ENCODE assay signal across 2 cellular contexts in the genomic region with DNA sequence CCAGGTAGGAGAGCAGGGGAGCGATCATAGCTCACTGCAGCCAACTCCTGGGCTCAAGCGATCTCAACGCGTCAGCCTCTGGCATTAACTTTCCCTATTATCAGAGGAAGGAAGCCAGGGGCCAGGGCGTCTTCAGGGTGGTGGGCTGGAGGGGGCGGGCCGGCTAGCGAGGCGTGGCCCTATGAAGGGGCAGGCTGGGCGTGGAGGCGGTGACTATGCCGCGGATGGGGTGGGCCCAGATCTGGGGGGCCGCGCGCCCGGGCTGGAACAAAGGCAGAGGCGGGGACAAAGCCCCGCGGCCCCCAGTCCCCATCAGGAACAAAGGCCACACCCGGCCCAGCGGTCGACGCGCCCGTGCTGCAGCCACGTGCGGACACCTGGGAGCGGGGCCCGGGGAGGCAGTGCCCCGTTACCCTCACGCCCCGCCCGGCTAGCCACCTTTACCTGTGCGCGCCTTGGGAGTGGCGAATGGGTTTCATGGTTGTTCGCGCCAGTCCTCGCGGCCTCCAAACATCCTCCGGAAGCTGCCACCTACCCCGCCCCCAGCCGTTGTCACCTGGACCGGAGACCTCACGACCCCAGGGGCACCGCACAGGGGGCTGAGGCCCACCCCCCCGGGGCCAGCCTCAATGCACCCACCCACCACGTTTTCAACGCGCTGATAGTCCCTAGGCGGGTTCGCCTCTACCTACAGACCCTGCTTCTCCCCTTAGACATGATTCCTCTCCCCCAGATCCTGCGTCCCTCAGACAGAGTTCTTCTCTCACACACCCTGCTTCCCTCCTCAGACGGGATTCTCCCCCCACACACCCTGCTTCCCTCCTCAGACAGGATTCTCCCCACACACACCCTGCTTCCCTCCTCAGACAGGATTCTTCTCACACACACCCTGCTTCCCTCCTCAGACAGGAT.
TF ChIP-seq lines count a peak whose summit lies in the region.

No MANE protein-coding gene starts in this region.

TF ChIP-seq in A549, 52 proteins besides CTCF, POLR2A, EP300 and RAD21:
- TF ChIP-seq ZSCAN20 (CRISPR knock-in tag; IDR thresholded peaks at IDR 0.05) (no peak), POLR2AphosphoS2 (conservative IDR thresholded peaks at IDR 0.05; ENCODE audit: low read length) (no peak), RARB (CRISPR knock-in tag; IDR thresholded peaks at IDR 0.05) (no peak), HOXB5 (CRISPR knock-in tag; IDR thresholded peaks at IDR 0.05) (no peak), CEBPB (IDR thresholded peaks at IDR 0.05) (no peak), ZC3H11A (IDR thresholded peaks at IDR 0.05) (no peak), MAZ (IDR thresholded peaks at IDR 0.05; ENCODE audit: borderline replicate concordance, low read depth, low read length) (no peak), NPAS2 (CRISPR knock-in tag; IDR thresholded peaks at IDR 0.05; ENCODE audit: borderline replicate concordance) (no peak), RNF2 (IDR thresholded peaks at IDR 0.05; ENCODE audit: borderline replicate concordance, low read depth) (no peak), PHF8 (IDR thresholded peaks at IDR 0.05; ENCODE audit: borderline replicate concordance, low read depth) (no peak), ZFP36 (IDR thresholded peaks at IDR 0.05; ENCODE audit: borderline replicate concordance, partially characterized antibody) (no peak), RFX5 (IDR thresholded peaks at IDR 0.05) (no peak), HOXA7 (CRISPR knock-in tag; IDR thresholded peaks at IDR 0.05) (no peak)
- TF ChIP-seq, protein P1, sequence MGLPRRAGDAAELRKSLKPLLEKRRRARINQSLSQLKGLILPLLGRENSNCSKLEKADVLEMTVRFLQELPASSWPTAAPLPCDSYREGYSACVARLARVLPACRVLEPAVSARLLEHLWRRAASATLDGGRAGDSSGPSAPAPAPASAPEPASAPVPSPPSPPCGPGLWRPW (IDR thresholded peaks at IDR 0.05): no peak
- TF ChIP-seq, protein P2, sequence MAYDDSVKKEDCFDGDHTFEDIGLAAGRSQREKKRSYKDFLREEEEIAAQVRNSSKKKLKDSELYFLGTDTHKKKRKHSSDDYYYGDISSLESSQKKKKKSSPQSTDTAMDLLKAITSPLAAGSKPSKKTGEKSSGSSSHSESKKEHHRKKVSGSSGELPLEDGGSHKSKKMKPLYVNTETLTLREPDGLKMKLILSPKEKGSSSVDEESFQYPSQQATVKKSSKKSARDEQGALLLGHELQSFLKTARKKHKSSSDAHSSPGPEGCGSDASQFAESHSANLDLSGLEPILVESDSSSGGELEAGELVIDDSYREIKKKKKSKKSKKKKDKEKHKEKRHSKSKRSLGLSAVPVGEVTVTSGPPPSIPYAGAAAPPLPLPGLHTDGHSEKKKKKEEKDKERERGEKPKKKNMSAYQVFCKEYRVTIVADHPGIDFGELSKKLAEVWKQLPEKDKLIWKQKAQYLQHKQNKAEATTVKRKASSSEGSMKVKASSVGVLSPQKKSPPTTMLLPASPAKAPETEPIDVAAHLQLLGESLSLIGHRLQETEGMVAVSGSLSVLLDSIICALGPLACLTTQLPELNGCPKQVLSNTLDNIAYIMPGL (CRISPR knock-in tag; IDR thresholded peaks at IDR 0.05; ENCODE audit: borderline replicate concordance): no peak
- TF ChIP-seq, protein P3, sequence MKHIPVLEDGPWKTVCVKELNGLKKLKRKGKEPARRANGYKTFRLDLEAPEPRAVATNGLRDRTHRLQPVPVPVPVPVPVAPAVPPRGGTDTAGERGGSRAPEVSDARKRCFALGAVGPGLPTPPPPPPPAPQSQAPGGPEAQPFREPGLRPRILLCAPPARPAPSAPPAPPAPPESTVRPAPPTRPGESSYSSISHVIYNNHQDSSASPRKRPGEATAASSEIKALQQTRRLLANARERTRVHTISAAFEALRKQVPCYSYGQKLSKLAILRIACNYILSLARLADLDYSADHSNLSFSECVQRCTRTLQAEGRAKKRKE (CRISPR knock-in tag; IDR thresholded peaks at IDR 0.05; ENCODE audit: low read depth): no peak
- TF ChIP-seq, protein P4, sequence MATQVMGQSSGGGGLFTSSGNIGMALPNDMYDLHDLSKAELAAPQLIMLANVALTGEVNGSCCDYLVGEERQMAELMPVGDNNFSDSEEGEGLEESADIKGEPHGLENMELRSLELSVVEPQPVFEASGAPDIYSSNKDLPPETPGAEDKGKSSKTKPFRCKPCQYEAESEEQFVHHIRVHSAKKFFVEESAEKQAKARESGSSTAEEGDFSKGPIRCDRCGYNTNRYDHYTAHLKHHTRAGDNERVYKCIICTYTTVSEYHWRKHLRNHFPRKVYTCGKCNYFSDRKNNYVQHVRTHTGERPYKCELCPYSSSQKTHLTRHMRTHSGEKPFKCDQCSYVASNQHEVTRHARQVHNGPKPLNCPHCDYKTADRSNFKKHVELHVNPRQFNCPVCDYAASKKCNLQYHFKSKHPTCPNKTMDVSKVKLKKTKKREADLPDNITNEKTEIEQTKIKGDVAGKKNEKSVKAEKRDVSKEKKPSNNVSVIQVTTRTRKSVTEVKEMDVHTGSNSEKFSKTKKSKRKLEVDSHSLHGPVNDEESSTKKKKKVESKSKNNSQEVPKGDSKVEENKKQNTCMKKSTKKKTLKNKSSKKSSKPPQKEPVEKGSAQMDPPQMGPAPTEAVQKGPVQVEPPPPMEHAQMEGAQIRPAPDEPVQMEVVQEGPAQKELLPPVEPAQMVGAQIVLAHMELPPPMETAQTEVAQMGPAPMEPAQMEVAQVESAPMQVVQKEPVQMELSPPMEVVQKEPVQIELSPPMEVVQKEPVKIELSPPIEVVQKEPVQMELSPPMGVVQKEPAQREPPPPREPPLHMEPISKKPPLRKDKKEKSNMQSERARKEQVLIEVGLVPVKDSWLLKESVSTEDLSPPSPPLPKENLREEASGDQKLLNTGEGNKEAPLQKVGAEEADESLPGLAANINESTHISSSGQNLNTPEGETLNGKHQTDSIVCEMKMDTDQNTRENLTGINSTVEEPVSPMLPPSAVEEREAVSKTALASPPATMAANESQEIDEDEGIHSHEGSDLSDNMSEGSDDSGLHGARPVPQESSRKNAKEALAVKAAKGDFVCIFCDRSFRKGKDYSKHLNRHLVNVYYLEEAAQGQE (IDR thresholded peaks at IDR 0.05): no peak
- TF ChIP-seq, protein P5, sequence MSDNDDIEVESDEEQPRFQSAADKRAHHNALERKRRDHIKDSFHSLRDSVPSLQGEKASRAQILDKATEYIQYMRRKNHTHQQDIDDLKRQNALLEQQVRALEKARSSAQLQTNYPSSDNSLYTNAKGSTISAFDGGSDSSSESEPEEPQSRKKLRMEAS (IDR thresholded peaks at IDR 0.05): no peak

TF ChIP-seq in IMR-90, 13 proteins besides CTCF, POLR2A, EP300 and RAD21:
- no peak for TF ChIP-seq RCOR1 (IDR thresholded peaks at IDR 0.05; ENCODE audit: insufficient replicate concordance, low read length)
